23 cellular contexts compared by ENCODE assay signal in the genomic region with DNA sequence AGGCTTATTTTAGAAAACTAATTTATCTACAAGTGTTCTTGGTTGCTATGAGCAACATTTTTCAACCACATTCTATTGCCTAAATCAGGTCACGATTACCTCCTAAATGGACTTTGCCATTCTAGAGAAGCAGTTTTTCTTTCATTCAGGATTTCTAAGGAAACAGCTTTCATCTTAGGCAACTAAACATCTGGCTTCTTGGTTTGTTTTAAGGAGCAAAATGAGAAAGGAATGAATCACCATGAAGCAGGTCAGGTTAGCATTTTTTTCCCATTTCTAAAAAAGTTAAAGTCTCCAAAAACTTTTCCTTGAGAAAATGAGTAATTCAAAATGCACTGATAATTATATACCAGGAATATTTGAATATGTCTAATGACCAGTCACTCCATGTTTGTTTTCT.
DNase-seq lines count a peak whose midpoint lies in the region; ATAC-seq, FAIRE-seq and TF ChIP-seq lines count a peak whose summit lies in the region.
"Had no signal": no experiment of that assay in that cellular context is flagged by ENCODE, and none has a peak within 500 bp of the region (broad histone marks: within the 10 kb centered on the region; RNA-seq: fewer than 3 reads in every experiment).

No MANE protein-coding gene starts in this region.

- DNase-seq in BJ (ENCODE audit: low read depth) (peak; percentile 37), astrocyte (ENCODE audit: low read depth) (peak; percentile 79), fibroblast of peridontal ligament (ENCODE audit: extremely low read depth) (peak; percentile 77), osteoblast (ENCODE audit: insufficient read length, low spot score, missing footprints) (peak; percentile 76), pons (ENCODE audit: low spot score) (no peak)
- no peak for DNase-seq in activated CD4-positive, alpha-beta memory T cell treated with anti-CD3 and anti-CD28 coated beads for 36 hours
- DNase-seq: activated naive CD8-positive, alpha-beta T cell treated with anti-CD3 and anti-CD28 coated beads for 36 hours; activated T-cell treated with anti-CD3 and anti-CD28 coated beads, Interleukin-2, amount 50 U/mL, for 72 hours; BE2C; H9; left ventricle myocardium superior; naive B cell; NCI-H1436; NCI-H748 treated with DMSO at 0.1 percent for 48 hours; posterior cingulate gyrus; SHP77 treated with DMSO at 0.1 percent for 48 hours; small intestine; stimulated activated CD4-positive, alpha-beta T cell treated with anti-CD3 and anti-CD28 coated beads, Interleukin-4, amount 100 ng/mL, for 24 hours; substantia nigra; T-helper 17 cell had no signal

- POLR2A ChIA-PET in BJ (lab: Charles Lee), result no interaction called here
- POLR2A ChIA-PET in activated CD4-positive, alpha-beta memory T cell treated with anti-CD3 and anti-CD28 coated beads for 36 hours (lab: Charles Lee), result no interaction called here

- H2AFZ ChIP-seq in astrocyte (ENCODE audit: low read depth, low read length), result no peak overlapping the region
- no peak overlapping the region for H2AFZ ChIP-seq in osteoblast (ENCODE audit: low read length)

- H3K79me2 ChIP-seq in astrocyte (ENCODE audit: insufficient read depth, low read length) (no peaks in the 10 kb centered on the region), osteoblast (ENCODE audit: insufficient read depth, low read length) (no peaks in the 10 kb centered on the region)

- H3K9me3 ChIP-seq in astrocyte (ENCODE audit: insufficient read depth, low read depth, low read length) (no peaks in the 10 kb centered on the region), osteoblast (ENCODE audit: low read depth, low read length) (no peaks in the 10 kb centered on the region)
- H3K9me3 ChIP-seq: BE2C had no signal

- H3K9me3 Mint-ChIP-seq in astrocyte (ENCODE audit: unreplicated experiment), result no peaks in the 10 kb centered on the region
- no peaks in the 10 kb centered on the region for H3K9me3 Mint-ChIP-seq in activated CD4-positive, alpha-beta memory T cell treated with anti-CD3 and anti-CD28 coated beads for 36 hours
- H3K9me3 Mint-ChIP-seq: activated naive CD8-positive, alpha-beta T cell treated with anti-CD3 and anti-CD28 coated beads for 36 hours; activated T-cell treated with anti-CD3 and anti-CD28 coated beads, Interleukin-2, amount 50 U/mL, for 72 hours; central memory CD8-positive, alpha-beta T cell; H9; naive B cell had no signal

- no peak for ATAC-seq in HG02981 (IDR thresholded peaks at IDR 0.05; ENCODE audit: unreplicated experiment)
- ATAC-seq in GM21528 (IDR thresholded peaks at IDR 0.05; ENCODE audit: low FRiP score, unreplicated experiment), result no peak
- ATAC-seq: activated T-cell treated with anti-CD3 and anti-CD28 coated beads, Interleukin-2, amount 50 U/mL, for 72 hours; left ventricle myocardium superior; T-helper 17 cell had no signal

- TF ChIP-seq CTCF in BJ (IDR thresholded peaks at IDR 0.05; ENCODE audit: insufficient read depth, low read depth, low read length) (no peak), astrocyte (IDR thresholded peaks at IDR 0.05; ENCODE audit: insufficient read depth, low read depth, low read length) (no peak), osteoblast (IDR thresholded peaks at IDR 0.05; ENCODE audit: extremely low read depth, low read depth, low read length) (no peak)

- H3K27me3 ChIP-seq in BJ (ENCODE audit: control insufficient read depth, insufficient read depth, low read length) (no peaks in the 10 kb centered on the region), astrocyte (ENCODE audit: insufficient read depth, low read length) (no peaks in the 10 kb centered on the region), osteoblast (ENCODE audit: insufficient read depth, low read length) (no peaks in the 10 kb centered on the region)
- H3K27me3 ChIP-seq: BE2C had no signal

- peak overlapping the region; percentile 60 for H3K27ac Mint-ChIP-seq in astrocyte (ENCODE audit: unreplicated experiment)
- no peak overlapping the region for H3K27ac Mint-ChIP-seq in activated CD4-positive, alpha-beta memory T cell treated with anti-CD3 and anti-CD28 coated beads for 36 hours
- H3K27ac Mint-ChIP-seq: activated naive CD8-positive, alpha-beta T cell treated with anti-CD3 and anti-CD28 coated beads for 36 hours; activated T-cell treated with anti-CD3 and anti-CD28 coated beads, Interleukin-2, amount 50 U/mL, for 72 hours; H9; naive B cell; T-helper 17 cell had no signal

- H3K4me1 ChIP-seq in astrocyte (ENCODE audit: insufficient read depth, low read length), result peaks cover 14% of the 10 kb centered on the region
- peaks cover 4% of the 10 kb centered on the region for H3K4me1 ChIP-seq in osteoblast (ENCODE audit: insufficient read depth, low read length)
- H3K4me1 ChIP-seq: BE2C had no signal

- H3K36me3 Mint-ChIP-seq in astrocyte (ENCODE audit: low read depth, unreplicated experiment), result no peaks in the 10 kb centered on the region
- H3K36me3 Mint-ChIP-seq in activated CD4-positive, alpha-beta memory T cell treated with anti-CD3 and anti-CD28 coated beads for 36 hours, result no peaks in the 10 kb centered on the region
- H3K36me3 Mint-ChIP-seq: activated naive CD8-positive, alpha-beta T cell treated with anti-CD3 and anti-CD28 coated beads for 36 hours; naive B cell had no signal

- H3K4me2 ChIP-seq in astrocyte (ENCODE audit: low read length), result peak overlapping the region; percentile 61
- H3K4me2 ChIP-seq in osteoblast (ENCODE audit: insufficient read depth, low read length), result no peak overlapping the region

- intact Hi-C loops in activated CD4-positive, alpha-beta memory T cell treated with anti-CD3 and anti-CD28 coated beads for 36 hours (cut with micrococcal nuclease), result no loop called here

- H3K4me3 ChIP-seq in BJ (ENCODE audit: low read depth, low read length), result no peak overlapping the region
- peak overlapping the region; percentile 12 for H3K4me3 ChIP-seq in astrocyte (ENCODE audit: insufficient read depth, low read depth, low read length)
- no peak overlapping the region for H3K4me3 ChIP-seq in osteoblast (ENCODE audit: insufficient read depth, low read length)

- FAIRE-seq in astrocyte (lab: Jason Lieb, UNC), result no peak
- FAIRE-seq: small intestine had no signal

- no peaks in the 10 kb centered on the region for H4K20me1 ChIP-seq in astrocyte (ENCODE audit: insufficient read depth, low read length)
- no peaks in the 10 kb centered on the region for H4K20me1 ChIP-seq in osteoblast (ENCODE audit: insufficient read depth, low read length)

- no peaks in the 10 kb centered on the region for H3K36me3 ChIP-seq in BJ (ENCODE audit: control insufficient read depth, insufficient read depth, low read length)
- no peaks in the 10 kb centered on the region for H3K36me3 ChIP-seq in astrocyte (ENCODE audit: insufficient read depth, low read length)
- H3K36me3 ChIP-seq in osteoblast (ENCODE audit: insufficient read depth, low read length), result no peaks in the 10 kb centered on the region
- H3K36me3 ChIP-seq: BE2C had no signal

- peak overlapping the region; percentile 31 for H3K9ac ChIP-seq in astrocyte (ENCODE audit: low read length)

- H3K27ac ChIP-seq in astrocyte (ENCODE audit: low read depth, low read length) (peak overlapping the region; percentile 50), osteoblast (ENCODE audit: low read depth, low read length) (no peak overlapping the region)

- no peak overlapping the region for H3K4me3 Mint-ChIP-seq in astrocyte (ENCODE audit: unreplicated experiment)
- H3K4me3 Mint-ChIP-seq in activated CD4-positive, alpha-beta memory T cell treated with anti-CD3 and anti-CD28 coated beads for 36 hours, result no peak overlapping the region
- H3K4me3 Mint-ChIP-seq: activated naive CD8-positive, alpha-beta T cell treated with anti-CD3 and anti-CD28 coated beads for 36 hours; activated T-cell treated with anti-CD3 and anti-CD28 coated beads, Interleukin-2, amount 50 U/mL, for 72 hours; central memory CD8-positive, alpha-beta T cell; H9; naive B cell; T-helper 17 cell had no signal

- H3K4me1 Mint-ChIP-seq in astrocyte (ENCODE audit: low read depth, unreplicated experiment), result peaks cover 36% of the 10 kb centered on the region
- H3K4me1 Mint-ChIP-seq in activated CD4-positive, alpha-beta memory T cell treated with anti-CD3 and anti-CD28 coated beads for 36 hours (ENCODE audit: low read depth), result no peaks in the 10 kb centered on the region
- H3K4me1 Mint-ChIP-seq: activated naive CD8-positive, alpha-beta T cell treated with anti-CD3 and anti-CD28 coated beads for 36 hours; central memory CD8-positive, alpha-beta T cell; naive B cell had no signal

- CTCF ChIA-PET in BJ (lab: Yijun Ruan, JAX), result no interaction called here
- CTCF ChIA-PET in activated CD4-positive, alpha-beta memory T cell treated with anti-CD3 and anti-CD28 coated beads for 36 hours (lab: Charles Lee), result no interaction called here

- no peaks in the 10 kb centered on the region for H3K27me3 Mint-ChIP-seq in astrocyte (ENCODE audit: low read depth, unreplicated experiment)
- no peaks in the 10 kb centered on the region for H3K27me3 Mint-ChIP-seq in activated CD4-positive, alpha-beta memory T cell treated with anti-CD3 and anti-CD28 coated beads for 36 hours

Comparison
In these comparisons a context has a peak if more than half of its experiments do, and no peak if none do; other contexts are left out.
1. DNase-seq: peak in BJ (single experiment), astrocyte (single experiment), fibroblast of peridontal ligament (single experiment) and osteoblast (single experiment); none in activated CD4-positive, alpha-beta memory T cell treated with anti-CD3 and anti-CD28 coated beads for 36 hours (single experiment) and pons (single experiment).